In genomic region chr1:228177936-228178710, GRCh38 we compare ENCODE assay signal across 24 cellular contexts. TPM values are rescaled to one million over a fixed set of nuclear protein-coding genes. Genes with fewer than 3 reads are reported as not detected.
DNase-seq lines count a peak whose midpoint lies in the region; ATAC-seq and TF ChIP-seq lines count a peak whose summit lies in the region.
"Had no signal": no experiment of that assay in that cellular context is flagged by ENCODE, and none has a peak within 500 bp of the region (broad histone marks: within the 10 kb centered on the region; RNA-seq: fewer than 3 reads in every experiment).

No MANE protein-coding gene starts in this region.

- ATAC-seq in T-helper 17 cell (no peak), left lung (no peak), WTC11 (no peak), GM18867 (IDR thresholded peaks at IDR 0.05; ENCODE audit: unreplicated experiment) (no peak)
- ATAC-seq: activated naive CD4-positive, alpha-beta T cell treated with anti-CD3 and anti-CD28 coated beads, Interleukin-2, amount 50 U/mL, for 72 hours; CD8-positive, alpha-beta T cell; effector memory CD8-positive, alpha-beta T cell; mucosa of descending colon; Panc1 had no signal

- H3K4me3 ChIP-seq in BLaER1 treated with 17β-estradiol and CSF1 and Interleukin-3, amounts not matched to agents 10 nM and 100 nM = no peak overlapping the region
- H3K4me3 ChIP-seq in left lung = no peak overlapping the region
- H3K4me3 ChIP-seq in spleen = no peak overlapping the region
- H3K4me3 ChIP-seq: mucosa of descending colon, right atrium auricular region, thoracic aorta had no signal

- H3K27ac Mint-ChIP-seq in T-helper 17 cell (peak overlapping the region; percentile 32), WTC11 (no peak overlapping the region)
- H3K27ac Mint-ChIP-seq: activated naive CD4-positive, alpha-beta T cell treated with anti-CD3 and anti-CD28 coated beads, Interleukin-2, amount 50 U/mL, for 72 hours; CD8-positive, alpha-beta T cell had no signal

- H3K9me3 ChIP-seq in BLaER1 treated with 17β-estradiol and CSF1 and Interleukin-3, amounts not matched to agents 10 nM and 100 nM (replicated peaks in 1 of 11) = peaks cover 0 to 6% (median 0%) of the 10 kb centered on the region in 11 experiments; a peak in 2 of 22 replicates
- H3K9me3 ChIP-seq in T-helper 17 cell (ENCODE audit: control insufficient read depth, low read length, poor library complexity, severe bottlenecking) (no peaks in the 10 kb centered on the region), left lung (peaks cover 0 to 2% of the 10 kb centered on the region in 2 donors), spleen (peaks cover 0 to 4% (median 0%) of the 10 kb centered on the region in 8 donors)
- H3K9me3 ChIP-seq: mucosa of descending colon, right atrium auricular region, thoracic aorta had no signal

- no peaks in the 10 kb centered on the region for H3K36me3 Mint-ChIP-seq in T-helper 17 cell (ENCODE audit: low read depth)
- no peaks in the 10 kb centered on the region for H3K36me3 Mint-ChIP-seq in WTC11
- H3K36me3 Mint-ChIP-seq: activated naive CD4-positive, alpha-beta T cell treated with anti-CD3 and anti-CD28 coated beads, Interleukin-2, amount 50 U/mL, for 72 hours had no signal

- H3K4me1 Mint-ChIP-seq in T-helper 17 cell (peaks cover 2% of the 10 kb centered on the region), WTC11 (no peaks in the 10 kb centered on the region)

- peak overlapping the region in 5 of 11 experiments; percentile 4 to 52 (median 32); a peak in 5 of 22 replicates for H3K9ac ChIP-seq in BLaER1 treated with 17β-estradiol and CSF1 and Interleukin-3, amounts not matched to agents 10 nM and 100 nM

- no peaks in the 10 kb centered on the region for H3K9me3 Mint-ChIP-seq in WTC11
- H3K9me3 Mint-ChIP-seq: activated naive CD4-positive, alpha-beta T cell treated with anti-CD3 and anti-CD28 coated beads, Interleukin-2, amount 50 U/mL, for 72 hours; CD8-positive, alpha-beta T cell; effector memory CD8-positive, alpha-beta T cell had no signal

- 74 to 85% (median 79%) methylated on average over 10 of the region's 10 CpGs for WGBS in spleen, 5 donors

- H3K27me3 Mint-ChIP-seq in T-helper 17 cell = no peaks in the 10 kb centered on the region
- H3K27me3 Mint-ChIP-seq in WTC11 (ENCODE audit: low read depth) = no peaks in the 10 kb centered on the region
- H3K27me3 Mint-ChIP-seq: effector memory CD8-positive, alpha-beta T cell had no signal

- TF ChIP-seq CTCF in left lung (IDR thresholded peaks at IDR 0.05) (no peak), spleen (IDR thresholded peaks at IDR 0.05 in 8 of 11, conservative IDR thresholded peaks at IDR 0.05 in 3 of 11) (no peak), WTC11 (IDR thresholded peaks at IDR 0.05) (no peak)

- H3K36me3 ChIP-seq in BLaER1 treated with 17β-estradiol and CSF1 and Interleukin-3, amounts not matched to agents 10 nM and 100 nM = peaks cover 0 to 16% (median 10%) of the 10 kb centered on the region in 11 experiments; a peak in 11 of 22 replicates
- peaks cover 0 to 6% of the 10 kb centered on the region in 2 donors for H3K36me3 ChIP-seq in left lung
- peaks cover 5 to 26% (median 8%) of the 10 kb centered on the region in 6 donors for H3K36me3 ChIP-seq in spleen

- DNase-seq in T-helper 17 cell (no peak), left lung (peak in 1 of 2 donors; percentile 12), spleen (peak; percentile 17), activated gamma-delta T cell treated with Interleukin-2 at 50 U/mL for 16 hours (no peak), WTC11 (ENCODE audit: low spot score) (no peak), HUDEP-2 (lab: John Stamatoyannopoulos, UW; ENCODE audit: unreplicated experiment in 76 of 76) (no peak)
- DNase-seq: activated CD4-positive, alpha-beta T cell treated with anti-CD3 and anti-CD28 coated beads, Interleukin-2, amount 50 U/mL, for 1 hour; activated T-cell treated with anti-CD3 and anti-CD28 coated beads for 4 hours; CD8-positive, alpha-beta T cell; effector memory CD8-positive, alpha-beta T cell; GF-D8; Karpas-422; mucosa of descending colon; NCI-H1092 treated with DMSO at 0.1 percent for 48 hours; NCI-H2081; NCI-H446; occipital lobe; T-helper 1 cell had no signal

- peaks cover 0 to 82% (median 42%) of the 10 kb centered on the region in 11 experiments; a peak in 16 of 22 replicates for H4K20me1 ChIP-seq in BLaER1 treated with 17β-estradiol and CSF1 and Interleukin-3, amounts not matched to agents 10 nM and 100 nM

- TF ChIP-seq POLR2A in spleen (IDR thresholded peaks at IDR 0.05) = no peak

- H3K4me2 ChIP-seq in BLaER1 treated with 17β-estradiol and CSF1 and Interleukin-3, amounts not matched to agents 10 nM and 100 nM = peak overlapping the region; percentile 45 to 95 (median 80)

- CTCF ChIA-PET in WTC11 (lab: Charles Lee) = interaction anchor here (2.8 kb wide), 1 partner anchor 12 kb away, joined by 15 read pairs; the partner anchor contains the start of gene IBA57

- H3K4me1 ChIP-seq in BLaER1 treated with 17β-estradiol and CSF1 and Interleukin-3, amounts not matched to agents 10 nM and 100 nM = peaks cover 50 to 61% (median 53%) of the 10 kb centered on the region in 10 experiments
- H3K4me1 ChIP-seq in left lung (peaks cover 0 to 32% of the 10 kb centered on the region in 2 donors), spleen (peaks cover 0 to 41% (median 7%) of the 10 kb centered on the region in 6 donors)

- H3K27me3 ChIP-seq in BLaER1 treated with 17β-estradiol and CSF1 and Interleukin-3, amounts not matched to agents 10 nM and 100 nM = no peaks in the 10 kb centered on the region
- no peaks in the 10 kb centered on the region for H3K27me3 ChIP-seq in left lung
- no peaks in the 10 kb centered on the region for H3K27me3 ChIP-seq in spleen (replicated peaks in 1 of 7)
- H3K27me3 ChIP-seq: right atrium auricular region had no signal

- intact Hi-C loops in left lung (cut with DNase I) (no loop called here), spleen (cut with DNase I; ENCODE audit: low total_unique reads) (no loop called here)

- H3K4me3 Mint-ChIP-seq in T-helper 17 cell (no peak overlapping the region), WTC11 (no peak overlapping the region)
- H3K4me3 Mint-ChIP-seq: CD8-positive, alpha-beta T cell; effector memory CD8-positive, alpha-beta T cell had no signal

- 0 out of 22 replicates have a peak overlapping the region, but pooled peaks of 1 of the 11 experiments have one; percentile 6 for H3K27ac ChIP-seq in BLaER1 treated with 17β-estradiol and CSF1 and Interleukin-3, amounts not matched to agents 10 nM and 100 nM
- H3K27ac ChIP-seq in left lung = peak overlapping the region; percentile 48 to 59
- peak overlapping the region in 2 of 8 donors; percentile 43 to 56 for H3K27ac ChIP-seq in spleen
- H3K27ac ChIP-seq: right atrium auricular region, thoracic aorta had no signal

- POLR2A ChIA-PET in WTC11 (lab: Charles Lee) = no interaction called here

TF ChIP-seq in WTC11, 78 proteins besides CTCF, POLR2A, EP300 and RAD21:
- TF ChIP-seq, protein P1, sequence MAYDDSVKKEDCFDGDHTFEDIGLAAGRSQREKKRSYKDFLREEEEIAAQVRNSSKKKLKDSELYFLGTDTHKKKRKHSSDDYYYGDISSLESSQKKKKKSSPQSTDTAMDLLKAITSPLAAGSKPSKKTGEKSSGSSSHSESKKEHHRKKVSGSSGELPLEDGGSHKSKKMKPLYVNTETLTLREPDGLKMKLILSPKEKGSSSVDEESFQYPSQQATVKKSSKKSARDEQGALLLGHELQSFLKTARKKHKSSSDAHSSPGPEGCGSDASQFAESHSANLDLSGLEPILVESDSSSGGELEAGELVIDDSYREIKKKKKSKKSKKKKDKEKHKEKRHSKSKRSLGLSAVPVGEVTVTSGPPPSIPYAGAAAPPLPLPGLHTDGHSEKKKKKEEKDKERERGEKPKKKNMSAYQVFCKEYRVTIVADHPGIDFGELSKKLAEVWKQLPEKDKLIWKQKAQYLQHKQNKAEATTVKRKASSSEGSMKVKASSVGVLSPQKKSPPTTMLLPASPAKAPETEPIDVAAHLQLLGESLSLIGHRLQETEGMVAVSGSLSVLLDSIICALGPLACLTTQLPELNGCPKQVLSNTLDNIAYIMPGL (CRISPR knock-in tag; IDR thresholded peaks at IDR 0.05) = no peak
- TF ChIP-seq NR1H2 (CRISPR knock-in tag; IDR thresholded peaks at IDR 0.05) = no peak
- no peak for TF ChIP-seq NR3C1 (CRISPR knock-in tag; conservative IDR thresholded peaks at IDR 0.05; ENCODE audit: low read depth)

RNA-seq across cellular contexts. Expression of gene IBA57, which starts 12.5 kb away (rescaled TPM):
- total RNA-seq in T-helper 17 cell (10 to 100 TPM; 16.3 to 18.2 TPM), left lung (10 to 100 TPM; 13.2 to 13.5 TPM), spleen (10 to 100 TPM in 5 of 7 donors, 1 to 10 TPM in 2; 7.1 to 14.7 (median 11.6) TPM), WTC11 (2021) (11.4 to 12.5 TPM (median 12.1 TPM) in 3 replicates)
- 1 to 10 TPM in 2 of 3 donors, under 1 TPM in 1; 0.59 to 4.3 (median 1.1) TPM for polyA plus RNA-seq in spleen

RNA-seq across cellular contexts. Expression of gene GJC2, which starts 28.4 kb away (rescaled TPM):
- total RNA-seq in T-helper 17 cell = 1 to 10 TPM in 1 of 2 donors, under 1 TPM in 1; 0.94 to 1.9 TPM
- 1 to 10 TPM; 2.3 to 4.9 TPM for total RNA-seq in left lung
- total RNA-seq in spleen = 1 to 10 TPM in 6 of 7 donors, under 1 TPM in 1; 0.94 to 3.5 (median 2.4) TPM
- polyA plus RNA-seq in spleen = under 1 TPM; 0.35 to 0.96 (median 0.67) TPM
- total RNA-seq in WTC11 (2021) = 0.72 to 1.2 TPM (median 0.87 TPM) in 3 replicates

RNA-seq across cellular contexts. Expression of gene OBSCN, which starts 29.7 kb away (rescaled TPM):
- total RNA-seq in T-helper 17 cell (10 to 100 TPM; 23.1 to 34.2 TPM), left lung (10 to 100 TPM; 20.3 to 21.2 TPM), spleen (10 to 100 TPM; 35.3 to 71.7 (median 46.0) TPM), WTC11 (2021) (38.8 to 47.7 TPM (median 47.5 TPM) in 3 replicates)
- 10 to 100 TPM; 12.6 to 31.6 (median 23.3) TPM for polyA plus RNA-seq in spleen

RNA-seq across cellular contexts. Expression of gene GUK1, which starts 38.0 kb away (rescaled TPM):
- 100 to 1,000 TPM; 233 to 245 TPM for total RNA-seq in T-helper 17 cell
- total RNA-seq in left lung = 100 to 1,000 TPM; 217 to 221 TPM
- 100 to 1,000 TPM; 167 to 218 (median 186) TPM for total RNA-seq in spleen
- 100 to 1,000 TPM; 279 to 499 (median 316) TPM for polyA plus RNA-seq in spleen
- 110 to 112 TPM (median 111 TPM) in 3 replicates for total RNA-seq in WTC11 (2021)
